In genomic region chr2:32627441-32627900, GRCh38 we compare ENCODE assay signal across 8 cellular contexts. TPM values are rescaled to one million over a fixed set of nuclear protein-coding genes. Genes with fewer than 3 reads are reported as not detected.
DNase-seq lines count a peak whose midpoint lies in the region; ATAC-seq and TF ChIP-seq lines count a peak whose summit lies in the region.

No MANE protein-coding gene starts in this region.

- H3K4me2 ChIP-seq in DOHH2 (ENCODE audit: low read length) = peak overlapping the region; percentile 83

- no peaks in the 10 kb centered on the region for H3K9me2 ChIP-seq in DOHH2 (replicated peaks; ENCODE audit: control insufficient read depth, low read length)

- peak; percentile 36 for DNase-seq in activated naive CD4-positive, alpha-beta T cell treated with anti-CD3 and anti-CD28 coated beads, Interleukin-2, amount 50 U/mL, for 16 hours
- DNase-seq in left ventricle myocardium superior = peak; percentile 48
- peak; percentile 51 to 68 for DNase-seq in psoas muscle
- no peak for DNase-seq in erythroblast (lab: John Stamatoyannopoulos, UW)
- DNase-seq in retina = no peak

- H3K27ac ChIP-seq in DOHH2 (ENCODE audit: low read depth, low read length) = no peak overlapping the region
- no peak overlapping the region for H3K27ac ChIP-seq in HUES6 (ENCODE audit: low read depth, low read length)
- peak overlapping the region; percentile 77 for H3K27ac ChIP-seq in psoas muscle

- peak overlapping the region; percentile 82 for H3K4me3 ChIP-seq in DOHH2 (ENCODE audit: low read length)
- H3K4me3 ChIP-seq in HUES6 (ENCODE audit: low read depth, low read length) = peak overlapping the region; percentile 82
- peak overlapping the region; percentile 91 for H3K4me3 ChIP-seq in psoas muscle

- H3K79me2 ChIP-seq in DOHH2 (ENCODE audit: control insufficient read depth, low read length) = peaks cover 21% of the 10 kb centered on the region

- peaks cover 17% of the 10 kb centered on the region for H3F3A ChIP-seq in DOHH2 (ENCODE audit: control insufficient read depth, insufficient read depth)

- no peaks in the 10 kb centered on the region for H3K27me3 ChIP-seq in DOHH2 (ENCODE audit: control insufficient read depth, low read length)
- H3K27me3 ChIP-seq in HUES6 (ENCODE audit: control insufficient read depth, insufficient read depth, low read length) = no peaks in the 10 kb centered on the region
- H3K27me3 ChIP-seq in psoas muscle (ENCODE audit: insufficient read depth in 3 of 3, low read length in 2 of 3) = no peaks in the 10 kb centered on the region

- no peaks in the 10 kb centered on the region for H3K9me3 ChIP-seq in DOHH2 (ENCODE audit: control insufficient read depth, insufficient read depth, low read length)
- H3K9me3 ChIP-seq in HUES6 (ENCODE audit: control insufficient read depth, insufficient read depth, low read depth, low read length) = no peaks in the 10 kb centered on the region
- H3K9me3 ChIP-seq in psoas muscle = no peaks in the 10 kb centered on the region

- TF ChIP-seq POLR2A in erythroblast (IDR thresholded peaks at IDR 0.05; ENCODE audit: low read length) = no peak

- intact Hi-C loops in left ventricle myocardium superior (cut with micrococcal nuclease) = no loop called here
- intact Hi-C loops in psoas muscle (cut with DNase I) = no loop called here

- H3K36me3 ChIP-seq in DOHH2 (ENCODE audit: control insufficient read depth, low read length) (peaks cover 22% of the 10 kb centered on the region), HUES6 (ENCODE audit: control insufficient read depth, insufficient read depth, low read length) (no peaks in the 10 kb centered on the region), psoas muscle (ENCODE audit: insufficient read depth in 1 of 2, low read depth in 1 of 2) (peaks cover 5 to 22% of the 10 kb centered on the region in 2 donors)

- TF ChIP-seq CTCF in DOHH2 (IDR thresholded peaks at IDR 0.05; ENCODE audit: low read depth, low read length, poor library complexity, severe bottlenecking) (no peak), psoas muscle (IDR thresholded peaks at IDR 0.05) (no peak)

- H3K9ac ChIP-seq in HUES6 (ENCODE audit: low read length) = peak overlapping the region; percentile 65

- ATAC-seq in GM21447 (IDR thresholded peaks at IDR 0.05; ENCODE audit: unreplicated experiment) (peak; percentile 30), left ventricle myocardium superior (peak; percentile 63), psoas muscle (peak; percentile 51 to 77 (median 67))

- no peaks in the 10 kb centered on the region for H4K20me1 ChIP-seq in DOHH2 (ENCODE audit: control insufficient read depth, insufficient read depth, low read depth, low read length)

- H3K4me1 ChIP-seq in DOHH2 (ENCODE audit: control insufficient read depth, low read length) = peaks cover 18% of the 10 kb centered on the region
- H3K4me1 ChIP-seq in HUES6 (ENCODE audit: control insufficient read depth, insufficient read depth, low read length) = no peaks in the 10 kb centered on the region
- peaks cover 11% of the 10 kb centered on the region for H3K4me1 ChIP-seq in psoas muscle

- WGBS in psoas muscle, 3 donors = 1 to 2% (median 2%) methylated on average over 19 of the region's 19 CpGs

RNA-seq across cellular contexts. Expression of gene TTC27, which starts 0.4 kb away (rescaled TPM):
- total RNA-seq in left ventricle myocardium superior = 8.3 TPM
- total RNA-seq in psoas muscle = 10 to 100 TPM in 3 of 4 donors, 1 to 10 TPM in 1; 8.7 to 13.2 (median 11.3) TPM
- polyA plus RNA-seq in psoas muscle = 10 to 100 TPM; 10.6 to 15.4 (median 13.1) TPM

Comparison
In these comparisons a context has a peak if more than half of its experiments do, and no peak if none do; other contexts are left out.
1. DNase-seq: peak in activated naive CD4-positive, alpha-beta T cell treated with anti-CD3 and anti-CD28 coated beads, Interleukin-2, amount 50 U/mL, for 16 hours (single experiment), left ventricle myocardium superior (single experiment) and psoas muscle (2 of 2); none in erythroblast (0 of 2) and retina (single experiment).
2. Peak in every context shown above with its lines, with median percentiles within 50 percentile points of each other: H3K4me3 ChIP-seq and ATAC-seq.